In the genomic region with DNA sequence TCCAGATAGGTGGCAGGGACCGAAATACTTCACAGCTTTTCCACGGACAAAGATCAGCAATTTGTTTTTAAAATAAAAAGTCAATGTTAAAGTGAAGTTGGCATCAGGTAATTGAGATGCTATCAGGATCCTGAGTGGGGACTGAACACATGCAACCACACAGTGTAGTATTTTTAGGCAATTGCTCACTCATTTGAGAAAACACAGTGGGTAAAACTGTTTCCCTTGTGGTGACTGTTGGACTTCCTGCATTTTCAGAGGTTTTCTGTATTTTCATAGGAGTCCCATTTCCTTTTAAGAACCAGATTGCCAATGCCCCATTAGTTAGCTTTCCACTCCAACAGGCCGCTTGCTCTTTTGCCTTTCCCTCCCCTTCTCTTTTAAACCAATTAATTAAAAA, we compare ENCODE assay signal across 10 cellular contexts.
DNase-seq lines count a peak whose midpoint lies in the region; ATAC-seq and TF ChIP-seq lines count a peak whose summit lies in the region.
"Had no signal": no experiment of that assay in that cellular context is flagged by ENCODE, and none has a peak within 500 bp of the region (broad histone marks: within the 10 kb centered on the region; RNA-seq: fewer than 3 reads in every experiment).

No MANE protein-coding gene starts in this region.

- no peaks in the 10 kb centered on the region for H3K9me3 Mint-ChIP-seq in type B pancreatic cell

- 83% methylated on average over 3 of the region's 3 CpGs; no CpG with 5 or more reads in 1 of the 2 donors for WGBS in gastroesophageal sphincter (ENCODE audit: low coverage in 1 of 2), 2 donors

- ATAC-seq in GM21390 (IDR thresholded peaks at IDR 0.05; ENCODE audit: unreplicated experiment) (peak; percentile 80), HG03469 (IDR thresholded peaks at IDR 0.05; ENCODE audit: unreplicated experiment) (peak; percentile 52), gastroesophageal sphincter (no peak)

- no peaks in the 10 kb centered on the region for H3K36me3 ChIP-seq in gastroesophageal sphincter

- no peaks in the 10 kb centered on the region for H3K9me3 ChIP-seq in gastroesophageal sphincter

- peaks cover 35% of the 10 kb centered on the region for H3K4me1 Mint-ChIP-seq in type B pancreatic cell (ENCODE audit: unreplicated experiment)

- peak; percentile 58 for DNase-seq in EH (ENCODE audit: low read depth)
- peak; percentile 41 for DNase-seq in astrocyte of the spinal cord (ENCODE audit: low read depth, low spot score)
- DNase-seq in GOT3 (lab: John Stamatoyannopoulos, UW), result no peak
- no peak for DNase-seq in substantia nigra (lab: John Stamatoyannopoulos, UW)
- no peak for DNase-seq in type B pancreatic cell (ENCODE audit: extremely low spot score, unreplicated experiment)

- no peaks in the 10 kb centered on the region for H3K36me3 Mint-ChIP-seq in type B pancreatic cell
- H3K36me3 Mint-ChIP-seq: brain had no signal

- H3K27me3 Mint-ChIP-seq in type B pancreatic cell, result peaks cover 3% of the 10 kb centered on the region

- H3K4me3 ChIP-seq in astrocyte of the spinal cord (ENCODE audit: low read depth, low read length) (no peak overlapping the region), gastroesophageal sphincter (no peak overlapping the region)

- H3K4me3 Mint-ChIP-seq in type B pancreatic cell, result no peak overlapping the region
- H3K4me3 Mint-ChIP-seq: brain had no signal

- TF ChIP-seq EP300 in gastroesophageal sphincter (IDR thresholded peaks at IDR 0.05), result no peak

- no peaks in the 10 kb centered on the region for H3K27me3 ChIP-seq in gastroesophageal sphincter

- no peak for TF ChIP-seq CTCF in astrocyte of the spinal cord (IDR thresholded peaks at IDR 0.05; ENCODE audit: low read depth, low read length)
- TF ChIP-seq CTCF in gastroesophageal sphincter (IDR thresholded peaks at IDR 0.05), result no peak
- no peak for TF ChIP-seq CTCF in type B pancreatic cell (conservative IDR thresholded peaks at IDR 0.05)

- peaks cover 0 to 14% (median 2%) of the 10 kb centered on the region in 3 donors for H3K4me1 ChIP-seq in gastroesophageal sphincter

- H3K27ac Mint-ChIP-seq in type B pancreatic cell, result no peak overlapping the region
- H3K27ac Mint-ChIP-seq: brain, progenitor cell of endocrine pancreas had no signal

- H3K27ac ChIP-seq in gastroesophageal sphincter, result no peak overlapping the region
- H3K27ac ChIP-seq in substantia nigra (ENCODE audit: low read depth, low read length, poor library complexity, severe bottlenecking), result no peak overlapping the region

- TF ChIP-seq POLR2A in gastroesophageal sphincter (IDR thresholded peaks at IDR 0.05), result no peak

- in situ Hi-C loops in astrocyte of the spinal cord (cut with HindIII; ENCODE audit: low sequenced_read_pairs), result no loop called here

Comparison
In these comparisons a context has a peak if more than half of its experiments do, and no peak if none do; other contexts are left out.
1. DNase-seq: peak in EH (single experiment) and astrocyte of the spinal cord (single experiment); none in GOT3 (single experiment), substantia nigra (0 of 49) and type B pancreatic cell (single experiment).